8 cellular contexts compared by ENCODE assay signal in the genomic region with DNA sequence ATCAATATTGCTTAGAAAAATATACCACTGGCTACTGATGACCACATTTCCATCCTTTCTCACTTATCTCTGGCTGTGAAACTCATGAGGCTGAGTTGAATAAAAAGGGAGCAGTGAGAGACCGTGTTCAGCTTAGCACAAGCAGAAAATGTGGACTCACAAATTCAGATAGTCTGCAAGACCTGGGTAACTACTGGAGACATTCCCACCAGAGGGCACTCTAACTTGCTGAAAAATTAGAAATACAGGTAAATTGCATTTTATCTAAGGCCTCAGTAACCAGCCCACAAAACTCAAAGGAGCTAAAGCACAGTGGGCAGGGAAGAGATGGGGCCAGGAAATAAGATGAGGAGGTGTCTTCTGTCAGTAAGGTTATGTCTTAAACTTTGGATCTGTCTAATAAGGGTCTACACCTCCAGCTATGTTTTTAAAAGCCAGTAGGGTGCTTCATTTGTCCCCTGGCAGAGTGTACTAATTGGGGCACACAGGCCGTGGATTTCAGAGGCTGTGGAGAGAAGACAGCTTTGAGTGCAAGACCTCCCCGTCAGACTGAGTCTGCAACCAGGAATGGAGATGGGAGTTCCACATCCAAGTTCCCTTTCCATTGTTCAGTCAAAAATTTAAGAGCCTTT. TPM values are rescaled to one million over a fixed set of nuclear protein-coding genes. Genes with fewer than 3 reads are reported as not detected.
DNase-seq lines count a peak whose midpoint lies in the region; ATAC-seq, FAIRE-seq and TF ChIP-seq lines count a peak whose summit lies in the region.

No MANE protein-coding gene starts in this region.

- ATAC-seq in HG03095 (IDR thresholded peaks at IDR 0.05; ENCODE audit: unreplicated experiment) (peak; percentile 42), HG03108 (IDR thresholded peaks at IDR 0.05; ENCODE audit: unreplicated experiment) (no peak)

- no peak overlapping the region for H3K4me2 ChIP-seq in keratinocyte (ENCODE audit: control insufficient read depth, extremely low read depth, insufficient read depth, low read depth, low read length)

- no peaks in the 10 kb centered on the region for H3K9me3 Mint-ChIP-seq in activated naive CD4-positive, alpha-beta T cell treated with anti-CD3 and anti-CD28 coated beads, Interleukin-2, amount 10 ng/mL, durations not matched to agents 7 days and 5 days

- no peaks in the 10 kb centered on the region for H3K36me3 Mint-ChIP-seq in activated naive CD4-positive, alpha-beta T cell treated with anti-CD3 and anti-CD28 coated beads, Interleukin-2, amount 10 ng/mL, durations not matched to agents 7 days and 5 days

- H3K4me1 Mint-ChIP-seq in activated naive CD4-positive, alpha-beta T cell treated with anti-CD3 and anti-CD28 coated beads, Interleukin-2, amount 10 ng/mL, durations not matched to agents 7 days and 5 days: no peaks in the 10 kb centered on the region

- H3K36me3 ChIP-seq in ascending aorta: no peaks in the 10 kb centered on the region
- H3K36me3 ChIP-seq in keratinocyte (ENCODE audit: control insufficient read depth in 2 of 2, extremely low read depth in 1 of 2, insufficient read depth in 2 of 2, low read length in 2 of 2): no peaks in the 10 kb centered on the region

- no peaks in the 10 kb centered on the region for H3K4me1 ChIP-seq in ascending aorta
- H3K4me1 ChIP-seq in keratinocyte (ENCODE audit: control insufficient read depth, extremely low read depth, insufficient read depth, low read length): no peaks in the 10 kb centered on the region

- FAIRE-seq in keratinocyte (lab: Jason Lieb, UNC) (peak; percentile 81), urothelium cell line (lab: Jason Lieb, UNC) (no peak)

- no peak overlapping the region for H2AFZ ChIP-seq in keratinocyte (ENCODE audit: control insufficient read depth, low read length)

- H3K27ac ChIP-seq in ascending aorta (no peak overlapping the region), keratinocyte (ENCODE audit: control insufficient read depth, insufficient read depth, low read length) (no peak overlapping the region)

- H3K27me3 ChIP-seq in ascending aorta: no peaks in the 10 kb centered on the region
- H3K27me3 ChIP-seq in keratinocyte (ENCODE audit: control insufficient read depth, extremely low read depth, insufficient read depth, low read length): peaks cover 3% of the 10 kb centered on the region

- TF ChIP-seq CTCF in ascending aorta (IDR thresholded peaks at IDR 0.05) (peak in 2 of 3 experiments; percentile 25 to 39), keratinocyte (optimal IDR thresholded peaks at IDR 0.05 in 1 of 3, IDR thresholded peaks at IDR 0.05 in 1 of 3, conservative IDR thresholded peaks at IDR 0.05 in 1 of 3; ENCODE audit: extremely low read depth in 1 of 3, insufficient read depth in 2 of 3, low read length in 3 of 3) (peak; percentile 54 to 64 (median 63))

- H3K27ac Mint-ChIP-seq in activated naive CD4-positive, alpha-beta T cell treated with anti-CD3 and anti-CD28 coated beads, Interleukin-2, amount 10 ng/mL, durations not matched to agents 7 days and 5 days: no peak overlapping the region

- peak; percentile 47 for DNase-seq in activated naive CD4-positive, alpha-beta T cell treated with anti-CD3 and anti-CD28 coated beads, Interleukin-2, amount 10 ng/mL, durations not matched to agents 7 days and 5 days
- no peak for DNase-seq in activated naive CD4-positive, alpha-beta T cell (lab: John Stamatoyannopoulos, UW)
- DNase-seq in NCI-H526 treated with DMSO at 0.1 percent for 48 hours (lab: John Stamatoyannopoulos, UW): peak; percentile 36
- no peak for DNase-seq in ascending aorta (ENCODE audit: low spot score in 2 of 2)
- DNase-seq in keratinocyte (ENCODE audit: low read depth, low spot score): no peak
- DNase-seq in urothelium cell line (ENCODE audit: low spot score): peak; percentile 57

- H3K9me3 ChIP-seq in ascending aorta: no peaks in the 10 kb centered on the region
- no peaks in the 10 kb centered on the region for H3K9me3 ChIP-seq in keratinocyte (ENCODE audit: control insufficient read depth, low read depth, low read length)

- H3K79me2 ChIP-seq in keratinocyte (ENCODE audit: control insufficient read depth, insufficient read depth, low read length): no peaks in the 10 kb centered on the region

- intact Hi-C loops in ascending aorta (cut with DNase I): loop anchor here (2.0 kb wide), 1 partner anchor 387 kb away; no protein-coding TSS in a partner anchor

- no peak overlapping the region for H3K9ac ChIP-seq in keratinocyte (ENCODE audit: control insufficient read depth, extremely low read depth, insufficient read depth, low read length)

- no peak overlapping the region for H3K4me3 Mint-ChIP-seq in activated naive CD4-positive, alpha-beta T cell treated with anti-CD3 and anti-CD28 coated beads, Interleukin-2, amount 10 ng/mL, durations not matched to agents 7 days and 5 days

- no peaks in the 10 kb centered on the region for H3K9me1 ChIP-seq in keratinocyte (ENCODE audit: control insufficient read depth, extremely low read depth, insufficient read depth, low read length)

- peaks cover 9% of the 10 kb centered on the region for H3K27me3 Mint-ChIP-seq in activated naive CD4-positive, alpha-beta T cell treated with anti-CD3 and anti-CD28 coated beads, Interleukin-2, amount 10 ng/mL, durations not matched to agents 7 days and 5 days

- no peaks in the 10 kb centered on the region for H4K20me1 ChIP-seq in keratinocyte (ENCODE audit: control insufficient read depth, extremely low read depth, insufficient read depth, low read length)

- H3K4me3 ChIP-seq in ascending aorta (no peak overlapping the region), keratinocyte (ENCODE audit: control insufficient read depth in 2 of 3, extremely low read depth in 1 of 3, insufficient read depth in 2 of 3, low read depth in 1 of 3, low read length in 3 of 3) (no peak overlapping the region)

- dilution Hi-C loops in keratinocyte (cut with MboI; ENCODE audit: extremely low pct_ligation_motif_present, low sequenced_read_pairs): no loop called here

- CTCF ChIA-PET in activated naive CD4-positive, alpha-beta T cell treated with anti-CD3 and anti-CD28 coated beads, Interleukin-2, amount 10 ng/mL, durations not matched to agents 7 days and 5 days (lab: Charles Lee): interaction anchor here (0.6 to 14.1 kb wide), 20 partner anchors 8 to 392 kb away, joined by 3 to 421 read pairs (median 4); a partner anchor contains a TSS

RNA-seq across cellular contexts. Expression of a gene that starts 8.7 kb away (rescaled TPM):
- total RNA-seq in ascending aorta: 22.2 TPM
- 50.2 to 67.0 TPM (median 60.7 TPM) in 3 replicates for polyA plus RNA-seq in keratinocyte
- 47.3 TPM for polyA plus RNA-seq in keratinocyte (2011; ENCODE audit: low read depth)
- polyA plus RNA-seq in keratinocyte (2011; cell fraction: cytosol; rRNA removed): 38.4 and 41.6 TPM in 2 replicates
- 16.5 and 25.5 TPM in 2 replicates for polyA plus RNA-seq in keratinocyte (2011; cell fraction: nucleus; rRNA removed)
- polyA plus RNA-seq in keratinocyte (2012; ENCODE audit: low replicate concordance): 33.3 and 74.3 TPM in 2 replicates
- polyA minus RNA-seq in keratinocyte: 8.0 to 16.1 TPM (median 9.6 TPM) in 3 replicates
- polyA minus RNA-seq in keratinocyte (2011; cell fraction: cytosol; rRNA and poly(A)+ RNA removed): 42.8 TPM
- 6.8 and 10.2 TPM in 2 replicates for polyA minus RNA-seq in keratinocyte (2011; cell fraction: nucleus; rRNA and poly(A)+ RNA removed)

RNA-seq across cellular contexts. Expression of a gene that starts 29.2 kb away (rescaled TPM):
- total RNA-seq in ascending aorta: 5.2 TPM
- 12.8 to 17.1 TPM (median 13.5 TPM) in 3 replicates for polyA plus RNA-seq in keratinocyte
- polyA plus RNA-seq in keratinocyte (2011; ENCODE audit: low read depth): 37.3 TPM
- polyA plus RNA-seq in keratinocyte (2011; cell fraction: cytosol; rRNA removed): 6.9 and 14.0 TPM in 2 replicates
- polyA plus RNA-seq in keratinocyte (2011; cell fraction: nucleus; rRNA removed): 17.1 and 24.5 TPM in 2 replicates
- polyA plus RNA-seq in keratinocyte (2012; ENCODE audit: low replicate concordance): 13.5 and 17.0 TPM in 2 replicates
- polyA minus RNA-seq in keratinocyte: 8.2 to 27.8 TPM (median 19.3 TPM) in 3 replicates
- polyA minus RNA-seq in keratinocyte (2011; cell fraction: cytosol; rRNA and poly(A)+ RNA removed): 9.2 TPM
- polyA minus RNA-seq in keratinocyte (2011; cell fraction: nucleus; rRNA and poly(A)+ RNA removed): 18.5 and 36.0 TPM in 2 replicates

RNA-seq across cellular contexts. Expression of a gene that starts 29.5 kb away (rescaled TPM):
- total RNA-seq in ascending aorta: 0.32 TPM
- polyA plus RNA-seq in keratinocyte: 2.0 to 21.9 TPM (median 13.0 TPM) in 3 replicates
- polyA plus RNA-seq in keratinocyte (2011; ENCODE audit: low read depth): 1.6 TPM
- 1.9 and 3.4 TPM in 2 replicates for polyA plus RNA-seq in keratinocyte (2011; cell fraction: cytosol; rRNA removed)
- 1.0 and 1.9 TPM in 2 replicates for polyA plus RNA-seq in keratinocyte (2011; cell fraction: nucleus; rRNA removed)
- 17.5 and 21.5 TPM in 2 replicates for polyA plus RNA-seq in keratinocyte (2012; ENCODE audit: low replicate concordance)
- 1.1 to 3.9 TPM (median 1.9 TPM) in 3 replicates for polyA minus RNA-seq in keratinocyte
- polyA minus RNA-seq in keratinocyte (2011; cell fraction: cytosol; rRNA and poly(A)+ RNA removed): not detected
- 2.5 TPM in 1 of 2 replicates, not detected in the other for polyA minus RNA-seq in keratinocyte (2011; cell fraction: nucleus; rRNA and poly(A)+ RNA removed)

RNA-seq across cellular contexts. Expression of a gene that starts 53.8 kb away (rescaled TPM):
- not detected for total RNA-seq in ascending aorta
- 0.01 TPM in 1 of 3 replicates, not detected in the others for polyA plus RNA-seq in keratinocyte
- polyA plus RNA-seq in keratinocyte (2011; ENCODE audit: low read depth): not detected
- polyA plus RNA-seq in keratinocyte (2011; cell fraction: cytosol; rRNA removed): 0.01 and 0.02 TPM in 2 replicates
- 0.01 and 0.05 TPM in 2 replicates for polyA plus RNA-seq in keratinocyte (2011; cell fraction: nucleus; rRNA removed)
- not detected in 2 replicates for polyA plus RNA-seq in keratinocyte (2012; ENCODE audit: low replicate concordance)
- polyA minus RNA-seq in keratinocyte: not detected in 3 replicates
- polyA minus RNA-seq in keratinocyte (2011; cell fraction: cytosol; rRNA and poly(A)+ RNA removed): not detected
- polyA minus RNA-seq in keratinocyte (2011; cell fraction: nucleus; rRNA and poly(A)+ RNA removed): not detected in 2 replicates

RNA-seq across cellular contexts. Expression of a gene that starts 55.6 kb away (rescaled TPM):
- 1.9 TPM for total RNA-seq in ascending aorta
- 23.0 to 31.4 TPM (median 27.6 TPM) in 3 replicates for polyA plus RNA-seq in keratinocyte
- 3.0 TPM for polyA plus RNA-seq in keratinocyte (2011; ENCODE audit: low read depth)
- polyA plus RNA-seq in keratinocyte (2011; cell fraction: cytosol; rRNA removed): 11.4 and 22.0 TPM in 2 replicates
- polyA plus RNA-seq in keratinocyte (2011; cell fraction: nucleus; rRNA removed): 30.2 and 35.6 TPM in 2 replicates
- 4.7 and 29.6 TPM in 2 replicates for polyA plus RNA-seq in keratinocyte (2012; ENCODE audit: low replicate concordance)
- 7.3 to 34.9 TPM (median 16.8 TPM) in 3 replicates for polyA minus RNA-seq in keratinocyte
- polyA minus RNA-seq in keratinocyte (2011; cell fraction: cytosol; rRNA and poly(A)+ RNA removed): 9.6 TPM
- polyA minus RNA-seq in keratinocyte (2011; cell fraction: nucleus; rRNA and poly(A)+ RNA removed): 21.1 and 44.8 TPM in 2 replicates

Comparison
In these comparisons a context has a peak if more than half of its experiments do, and no peak if none do; other contexts are left out.
1. DNase-seq: peak in activated naive CD4-positive, alpha-beta T cell treated with anti-CD3 and anti-CD28 coated beads, Interleukin-2, amount 10 ng/mL, durations not matched to agents 7 days and 5 days (single experiment), NCI-H526 treated with DMSO at 0.1 percent for 48 hours (single experiment) and urothelium cell line (single experiment); none in activated naive CD4-positive, alpha-beta T cell (0 of 4), ascending aorta (0 of 2) and keratinocyte (single experiment).